Comparison of ENCODE assay signal across 14 cellular contexts in genomic region chr7:149621776-149622175, GRCh38.
A peak's percentile ranks its signal among the peaks of the same experiment; 100 is the strongest.
DNase-seq lines count a peak whose midpoint lies in the region; ATAC-seq, FAIRE-seq and TF ChIP-seq lines count a peak whose summit lies in the region.
"Had no signal": no experiment of that assay in that cellular context is flagged by ENCODE, and none has a peak within 500 bp of the region (broad histone marks: within the 10 kb centered on the region; RNA-seq: fewer than 3 reads in every experiment).

No MANE protein-coding gene starts in this region.

- H3K79me2 ChIP-seq in K562 (ENCODE audit: control insufficient read depth, insufficient read depth, low read length): peaks cover 30% of the 10 kb centered on the region

- H3K4me1 Mint-ChIP-seq in T-helper 17 cell: peaks cover 35% of the 10 kb centered on the region
- H3K4me1 Mint-ChIP-seq in stimulated activated effector memory CD8-positive, alpha-beta T cell treated with anti-CD3 and anti-CD28 coated beads, Interleukin-12 subunit alpha, Interleukin-12 subunit beta, amount 100 ng/mL, for 72 hours: peaks cover 57% of the 10 kb centered on the region

- no peak overlapping the region for H3K4me2 ChIP-seq in K562 (ENCODE audit: insufficient read depth, low read length)

- WGBS in K562 (ENCODE audit: insufficient coverage, low coverage, missing lambda C conversion rate): 55% methylated on average over 7 of the region's 7 CpGs

- H3K9me3 ChIP-seq in T-helper 17 cell (ENCODE audit: control insufficient read depth, low read length, poor library complexity, severe bottlenecking) (no peaks in the 10 kb centered on the region), K562 (replicated peaks; ENCODE audit: control insufficient read depth, insufficient read depth, low read depth, low read length) (no peaks in the 10 kb centered on the region)
- H3K9me3 ChIP-seq: breast epithelium, mucosa of descending colon had no signal

- no peak for FAIRE-seq in K562 (lab: Jason Lieb, UNC)
- FAIRE-seq: G401.6, H54 had no signal

- H3K27me3 Mint-ChIP-seq in T-helper 17 cell: peaks cover 7% of the 10 kb centered on the region

- peaks cover 61% of the 10 kb centered on the region for H3K36me3 ChIP-seq in K562 (ENCODE audit: control insufficient read depth, insufficient read depth, low read length)
- H3K36me3 ChIP-seq: breast epithelium had no signal

- in situ Hi-C loops in K562 (cut with MboI): no loop called here

- TF ChIP-seq POLR2A in K562 (conservative IDR thresholded peaks at IDR 0.05): no peak

- peaks cover 19 to 20% of the 10 kb centered on the region in 2 experiments for H3K4me1 ChIP-seq in K562 (replicated peaks in 1 of 2; ENCODE audit: control insufficient read depth in 2 of 2, insufficient read depth in 2 of 2, low read length in 2 of 2)

- peak overlapping the region; percentile 26; the same call in 1 of the 3 replicates for H3K27ac ChIP-seq in K562 (ENCODE audit: extremely low read depth, low read depth, low read length)
- H3K27ac ChIP-seq: breast epithelium had no signal

- no peak for TF ChIP-seq RAD21 in K562 (CRISPR knock-in tag; conservative IDR thresholded peaks at IDR 0.05 in 1 of 2, IDR thresholded peaks at IDR 0.05 in 1 of 2)

- H3K4me3 ChIP-seq in K562: no peak overlapping the region
- H3K4me3 ChIP-seq: breast epithelium, mucosa of descending colon had no signal

- intact Hi-C loops in K562 (cut with micrococcal nuclease): loop anchor here (10.0 kb wide), 1 partner anchor 197 kb away; no protein-coding TSS in a partner anchor

- peaks cover 17% of the 10 kb centered on the region for H4K20me1 ChIP-seq in K562 (replicated peaks; ENCODE audit: control insufficient read depth, insufficient read depth, low read length)

- no peak for TF ChIP-seq EP300 in K562 (IDR thresholded peaks at IDR 0.05; ENCODE audit: low read length)

- no peak overlapping the region for H2AFZ ChIP-seq in K562 (ENCODE audit: low read depth, low read length)

- no peak for TF ChIP-seq CTCF in K562 (IDR thresholded peaks at IDR 0.05 in 2 of 3, conservative IDR thresholded peaks at IDR 0.05 in 1 of 3; ENCODE audit: insufficient read depth in 2 of 3, low read depth in 1 of 3, low read length in 3 of 3)

- H3K27ac Mint-ChIP-seq in T-helper 17 cell: peak overlapping the region; percentile 89
- H3K27ac Mint-ChIP-seq in stimulated activated effector memory CD8-positive, alpha-beta T cell treated with anti-CD3 and anti-CD28 coated beads, Interleukin-12 subunit alpha, Interleukin-12 subunit beta, amount 100 ng/mL, for 72 hours: peak overlapping the region; percentile 77
- H3K27ac Mint-ChIP-seq: WTC11 had no signal

- H3K9me1 ChIP-seq in K562 (ENCODE audit: control insufficient read depth, insufficient read depth, low read length): peaks cover 10% of the 10 kb centered on the region

- H3K9me3 Mint-ChIP-seq in stimulated activated effector memory CD8-positive, alpha-beta T cell treated with anti-CD3 and anti-CD28 coated beads, Interleukin-12 subunit alpha, Interleukin-12 subunit beta, amount 100 ng/mL, for 72 hours: no peaks in the 10 kb centered on the region
- H3K9me3 Mint-ChIP-seq: WTC11 had no signal

- peak; percentile 20 for ATAC-seq in T-helper 17 cell
- ATAC-seq in K562: no peak
- peak; percentile 76 for ATAC-seq in stimulated activated effector memory CD8-positive, alpha-beta T cell treated with anti-CD3 and anti-CD28 coated beads, Interleukin-12 subunit alpha, Interleukin-12 subunit beta, amount 100 ng/mL, for 72 hours
- ATAC-seq: esophagus mucosa, mucosa of descending colon, WTC11 had no signal

- POLR2A ChIA-PET in K562 (lab: Yijun Ruan, JAX): interaction anchor here (0.6 to 2.3 kb wide), 3 partner anchors 9 to 545 kb away, joined by 3 to 6 read pairs (median 3); no protein-coding TSS in a partner anchor

- H3K9ac ChIP-seq in K562 (ENCODE audit: insufficient read depth in 1 of 2, low read depth in 2 of 2, low read length in 2 of 2): peak overlapping the region; percentile 6 to 33; a peak in 1 of 4 replicates

- CTCF ChIA-PET in K562 (lab: Yijun Ruan, JAX; ENCODE audit: low intra/inter-chr PET ratio): no interaction called here

- BruUV-seq in K562 (replicated peaks; lab: Mats Ljungman, UMichigan): no TSS peak

- peak; percentile 49 for DNase-seq in activated T-cell treated with anti-CD3 and anti-CD28 coated beads for 48 hours (ENCODE audit: low read depth)
- DNase-seq in activated T-cell treated with anti-CD3 and anti-CD28 coated beads, Interleukin-2, amount 50 U/mL, for 1 hour: no peak
- DNase-seq in T-helper 17 cell: no peak
- DNase-seq in K562 (ENCODE audit: extremely low read depth in 1 of 4, low spot score in 3 of 4): peak in 1 of 4 experiments; percentile 30
- peak in 1 of 2 donors; percentile 72 for DNase-seq in stimulated activated effector memory CD8-positive, alpha-beta T cell treated with anti-CD3 and anti-CD28 coated beads, Interleukin-12 subunit alpha, Interleukin-12 subunit beta, amount 100 ng/mL, for 72 hours (ENCODE audit: low spot score in 2 of 2)
- no peak for DNase-seq in cerebellar cortex (ENCODE audit: low spot score)
- DNase-seq in NCI-H2081 treated with DMSO at 0.1 percent for 48 hours (lab: John Stamatoyannopoulos, UW): no peak
- DNase-seq in Ammon's horn (ENCODE audit: low spot score): no peak
- DNase-seq: mucosa of descending colon had no signal

- peaks cover 8% of the 10 kb centered on the region for H3K36me3 Mint-ChIP-seq in T-helper 17 cell (ENCODE audit: low read depth)
- peaks cover 56% of the 10 kb centered on the region for H3K36me3 Mint-ChIP-seq in stimulated activated effector memory CD8-positive, alpha-beta T cell treated with anti-CD3 and anti-CD28 coated beads, Interleukin-12 subunit alpha, Interleukin-12 subunit beta, amount 100 ng/mL, for 72 hours

- H3K27me3 ChIP-seq in K562 (ENCODE audit: control insufficient read depth in 2 of 2, insufficient read depth in 2 of 2, low read length in 2 of 2): no peaks in the 10 kb centered on the region
- H3K27me3 ChIP-seq: breast epithelium had no signal

- peak overlapping the region; percentile 75 for H3K4me3 Mint-ChIP-seq in T-helper 17 cell
- peak overlapping the region; percentile 98 for H3K4me3 Mint-ChIP-seq in stimulated activated effector memory CD8-positive, alpha-beta T cell treated with anti-CD3 and anti-CD28 coated beads, Interleukin-12 subunit alpha, Interleukin-12 subunit beta, amount 100 ng/mL, for 72 hours

TF ChIP-seq in K562, 482 proteins besides CTCF, POLR2A, EP300 and RAD21 (continues in another document):
- no peak for TF ChIP-seq SIN3B (IDR thresholded peaks at IDR 0.05; ENCODE audit: low read depth)
- TF ChIP-seq C11orf30 (IDR thresholded peaks at IDR 0.05; ENCODE audit: low read depth): peak; percentile 79
- no peak for TF ChIP-seq SPI1 (IDR thresholded peaks at IDR 0.05; ENCODE audit: borderline replicate concordance, low read depth, low read length)
- TF ChIP-seq HINFP (tag; conservative IDR thresholded peaks at IDR 0.05; ENCODE audit: low read depth): no peak
- TF ChIP-seq NFE2 (IDR thresholded peaks at IDR 0.05; ENCODE audit: low read depth): peak; percentile 89
- TF ChIP-seq ZNF384 (IDR thresholded peaks at IDR 0.05; ENCODE audit: low read depth, low read length): peak; percentile 82
- no peak for TF ChIP-seq TFAP4 (CRISPR knock-in tag; IDR thresholded peaks at IDR 0.05; ENCODE audit: borderline replicate concordance)
- TF ChIP-seq ZNF232 (CRISPR knock-in tag; IDR thresholded peaks at IDR 0.05): peak; percentile 87
- TF ChIP-seq DPF2 (IDR thresholded peaks at IDR 0.05): peak; percentile 39; the same call in 1 of the 2 replicates
- TF ChIP-seq MAFF (IDR thresholded peaks at IDR 0.05; ENCODE audit: low read length): peak; percentile 72
- TF ChIP-seq MAFK (IDR thresholded peaks at IDR 0.05; ENCODE audit: low read length): peak; percentile 59
- TF ChIP-seq VEZF1 (CRISPR knock-in tag; IDR thresholded peaks at IDR 0.05): 0 out of 2 replicates have a peak, but pooled peaks have one; percentile 12
- peak; percentile 42; the same call in 1 of the 2 replicates for TF ChIP-seq BACH1 (tag; IDR thresholded peaks at IDR 0.05)
- TF ChIP-seq ZNF316 (IDR thresholded peaks at IDR 0.05): peak; percentile 93
- 0 out of 2 replicates have a peak, but pooled peaks have one; percentile 10 for TF ChIP-seq SMARCA4 (IDR thresholded peaks at IDR 0.05)
- TF ChIP-seq ZNF324 (CRISPR knock-in tag; IDR thresholded peaks at IDR 0.05): no peak
- TF ChIP-seq NONO (IDR thresholded peaks at IDR 0.05; ENCODE audit: low read depth in 2 of 2, low read length in 1 of 2): no peak
- TF ChIP-seq MAFG (tag; conservative IDR thresholded peaks at IDR 0.05): peak; percentile 84
